Comparison of ENCODE assay signal across 15 cellular contexts in the genomic region with DNA sequence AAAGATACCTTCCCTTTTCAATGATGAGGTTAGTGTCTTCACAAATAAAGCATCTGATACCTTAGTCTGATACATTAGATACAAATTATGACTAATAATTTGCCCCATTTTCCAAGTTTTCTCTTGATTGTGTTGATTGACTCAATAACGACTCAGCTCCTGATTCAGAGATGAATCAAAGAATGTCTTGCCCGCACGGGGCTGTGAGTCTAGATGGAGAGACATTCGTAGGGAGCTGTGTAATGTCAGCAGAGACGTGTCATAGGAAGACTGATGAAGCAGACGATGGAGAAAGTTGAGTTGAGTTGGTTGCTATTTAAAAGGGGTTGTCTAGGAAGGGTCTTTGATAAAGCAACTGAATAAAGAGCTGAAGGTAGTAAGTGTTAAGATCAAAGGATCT.
"Had no signal": no experiment of that assay in that cellular context is flagged by ENCODE, and none has a peak within 500 bp of the region (broad histone marks: within the 10 kb centered on the region; RNA-seq: fewer than 3 reads in every experiment).

No MANE protein-coding gene starts in this region.

- H3K27me3 ChIP-seq: ascending aorta, cardiac muscle cell, heart left ventricle, stomach had no signal

- H3K9me3 Mint-ChIP-seq: activated B cell treated with CpG ODN at 0.5 μM for 24 hours had no signal

- H3K27ac ChIP-seq: ascending aorta, cardiac muscle cell, heart left ventricle, stomach, thoracic aorta had no signal

- H3K4me3 Mint-ChIP-seq: activated B cell treated with CpG ODN at 0.5 μM for 24 hours; naive thymus-derived CD8-positive, alpha-beta T cell; T-helper 17 cell had no signal

- H3K27me3 Mint-ChIP-seq: progenitor cell of endocrine pancreas had no signal

- DNase-seq: activated B cell treated with CpG ODN at 0.5 μM for 24 hours; heart left ventricle; mucosa of descending colon; naive thymus-derived CD8-positive, alpha-beta T cell; nucleus accumbens; right cardiac atrium; SHP77 treated with DMSO at 0.1 percent for 48 hours; small intestine; stomach; T-helper 17 cell had no signal

- H3K27ac Mint-ChIP-seq: activated B cell treated with CpG ODN at 0.5 μM for 24 hours; naive thymus-derived CD8-positive, alpha-beta T cell; progenitor cell of endocrine pancreas; T-helper 17 cell had no signal

- H3K4me1 ChIP-seq: ascending aorta, heart left ventricle, stomach had no signal

- ATAC-seq: heart left ventricle; left lobe of liver; mucosa of descending colon; naive thymus-derived CD8-positive, alpha-beta T cell; right cardiac atrium; T-helper 17 cell had no signal

- H3K4me1 Mint-ChIP-seq: activated B cell treated with CpG ODN at 0.5 μM for 24 hours, T-helper 17 cell had no signal

- H3K36me3 ChIP-seq: ascending aorta, cardiac muscle cell, heart left ventricle, stomach, thoracic aorta had no signal

- H3K4me3 ChIP-seq: ascending aorta, cardiac muscle cell, heart left ventricle, mucosa of descending colon, stomach, thoracic aorta had no signal

- H3K9me3 ChIP-seq: ascending aorta, mucosa of descending colon, thoracic aorta had no signal
